ENCODE assay signal across 9 cellular contexts in the genomic region with DNA sequence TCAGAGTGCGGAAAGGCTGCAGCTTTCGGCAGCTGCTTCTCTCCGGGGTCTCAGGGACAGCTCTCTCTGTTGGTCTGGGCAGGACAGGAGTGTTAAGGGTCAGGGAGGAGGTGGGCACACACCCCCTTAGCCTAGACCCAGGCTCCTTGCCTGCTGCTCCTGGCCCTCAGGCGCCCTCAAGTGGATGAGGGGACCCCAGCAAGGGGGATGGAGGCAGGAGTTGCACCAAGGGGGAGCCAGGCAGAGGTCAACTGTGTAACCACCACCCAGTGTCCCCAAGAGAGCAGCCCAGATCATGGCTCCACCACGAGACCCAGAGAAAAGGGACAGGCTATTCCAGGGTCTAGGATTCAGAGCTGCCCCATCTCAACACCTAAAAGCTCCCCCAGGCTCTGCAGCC. TPM values are rescaled to one million over a fixed set of nuclear protein-coding genes. Genes with fewer than 3 reads are reported as not detected.
DNase-seq lines count a peak whose midpoint lies in the region; ATAC-seq and TF ChIP-seq lines count a peak whose summit lies in the region.
"Had no signal": no experiment of that assay in that cellular context is flagged by ENCODE, and none has a peak within 500 bp of the region (broad histone marks: within the 10 kb centered on the region; RNA-seq: fewer than 3 reads in every experiment).

No MANE protein-coding gene starts in this region.

- DNase-seq in A673 (ENCODE audit: low spot score) (no peak), GM12864 (ENCODE audit: low read depth) (no peak), Panc1 (ENCODE audit: low read depth, low spot score) (no peak), endodermal cell (peak; percentile 75), 8988T (no peak), HEK293T (ENCODE audit: extremely low spot score) (no peak), GM19240 (ENCODE audit: insufficient read length, low spot score) (no peak)
- DNase-seq: left ventricle myocardium superior had no signal

- no TSS peak for BruUV-seq in A673 (replicated peaks; lab: Mats Ljungman, UMichigan)
- BruUV-seq in Panc1 (replicated peaks; lab: Mats Ljungman, UMichigan): no TSS peak

- in situ Hi-C loops in Panc1 (cut with HindIII; ENCODE audit: low pct_unique_long_range_greater_than_20kb, low sequenced_read_pairs): no loop called here

- H3K27ac Mint-ChIP-seq in endodermal cell: peak overlapping the region; percentile 44

- H3K4me3 Mint-ChIP-seq in endodermal cell: no peak overlapping the region

- no peaks in the 10 kb centered on the region for H3K36me3 Mint-ChIP-seq in endodermal cell (ENCODE audit: low read depth)

- H3K27ac ChIP-seq in A673 (ENCODE audit: low read depth, low read length, poor library complexity, severe bottlenecking): no peak overlapping the region
- peak overlapping the region; percentile 67 for H3K27ac ChIP-seq in Panc1 (ENCODE audit: low read length)
- H3K27ac ChIP-seq in endodermal cell (ENCODE audit: low read depth, low read length): no peak overlapping the region

- H3K27me3 Mint-ChIP-seq in endodermal cell (ENCODE audit: insufficient read depth): no peaks in the 10 kb centered on the region

- H3K9me3 ChIP-seq in A673 (ENCODE audit: low read depth, low read length, poor library complexity, severe bottlenecking): no peaks in the 10 kb centered on the region
- H3K9me3 ChIP-seq in Panc1 (ENCODE audit: control insufficient read depth, insufficient read depth, low read depth, low read length): no peaks in the 10 kb centered on the region
- no peaks in the 10 kb centered on the region for H3K9me3 ChIP-seq in endodermal cell (ENCODE audit: control insufficient read depth, low read length)

- H3K27me3 ChIP-seq in A673 (replicated peaks; ENCODE audit: insufficient read depth, low read depth, low read length, poor library complexity): no peaks in the 10 kb centered on the region
- H3K27me3 ChIP-seq in Panc1 (ENCODE audit: control insufficient read depth, insufficient read depth, low read length): no peaks in the 10 kb centered on the region
- no peaks in the 10 kb centered on the region for H3K27me3 ChIP-seq in endodermal cell (ENCODE audit: control insufficient read depth, insufficient read depth, low read length, poor library complexity, severe bottlenecking)

- intact Hi-C loops in A673 (cut with micrococcal nuclease; ENCODE audit: unreplicated experiment): no loop called here
- intact Hi-C loops in Panc1 (cut with micrococcal nuclease; ENCODE audit: unreplicated experiment): no loop called here

- no peak overlapping the region for H3K9ac ChIP-seq in endodermal cell (ENCODE audit: extremely low read depth, low read length, poor library complexity, severe bottlenecking)

- H3K36me3 ChIP-seq in A673 (ENCODE audit: insufficient read depth, low read length, poor library complexity, severe bottlenecking) (no peaks in the 10 kb centered on the region), Panc1 (ENCODE audit: control insufficient read depth, insufficient read depth, low read length) (no peaks in the 10 kb centered on the region), endodermal cell (ENCODE audit: control insufficient read depth, insufficient read depth, low read length) (no peaks in the 10 kb centered on the region)

- H3K4me1 Mint-ChIP-seq in endodermal cell: peaks cover 13% of the 10 kb centered on the region

- WGBS in endodermal cell (ENCODE audit: insufficient coverage in 1 of 2, insufficient read length in 1 of 2), 2 experiments: 76 to 94% methylated on average over 3 to 5 of the region's 5 CpGs

- no peaks in the 10 kb centered on the region for H3K9me3 Mint-ChIP-seq in endodermal cell

- POLR2A ChIA-PET in A673 (lab: Charles Lee; ENCODE audit: low non-redundant PET): no interaction called here
- POLR2A ChIA-PET in Panc1 (lab: Charles Lee): no interaction called here
- POLR2A ChIA-PET in HEK293T (lab: Yijun Ruan, JAX): no interaction called here

- H3K4me3 ChIP-seq in A673 (ENCODE audit: low read depth, low read length, poor library complexity, severe bottlenecking): no peak overlapping the region
- no peak overlapping the region for H3K4me3 ChIP-seq in GM12864 (ENCODE audit: low read depth, low read length)
- H3K4me3 ChIP-seq in Panc1 (ENCODE audit: low read depth in 2 of 2, low read length in 2 of 2): no peak overlapping the region
- no peak overlapping the region for H3K4me3 ChIP-seq in endodermal cell (ENCODE audit: low read length)

- H3K4me1 ChIP-seq in A673 (ENCODE audit: insufficient read depth, low read length, poor library complexity, severe bottlenecking) (peaks cover 9% of the 10 kb centered on the region), Panc1 (ENCODE audit: control insufficient read depth, insufficient read depth, low read length) (peaks cover 43% of the 10 kb centered on the region), endodermal cell (ENCODE audit: control insufficient read depth, insufficient read depth, low read length) (peaks cover 5% of the 10 kb centered on the region)

- peak; percentile 29; the same call in 1 of the 2 replicates for ATAC-seq in Panc1
- ATAC-seq in HG02571 (IDR thresholded peaks at IDR 0.05; ENCODE audit: unreplicated experiment): no peak
- ATAC-seq: left ventricle myocardium superior had no signal

- CTCF ChIA-PET in A673 (lab: Charles Lee) (interaction anchor here (1.1 kb wide), 1 partner anchor 8 kb away, joined by 3 read pairs; no protein-coding TSS in a partner anchor), Panc1 (lab: Charles Lee) (interaction anchor here (0.5 to 1.9 kb wide), 4 partner anchors 13 to 288 kb away, joined by 3 to 7 read pairs (median 3); a partner anchor contains a TSS), HEK293T (lab: Yijun Ruan, JAX) (interaction anchor here (1.0 to 1.5 kb wide), 4 partner anchors 13 to 165 kb away, joined by 3 read pairs; no protein-coding TSS in a partner anchor)

- TF ChIP-seq CTCF in A673 (conservative IDR thresholded peaks at IDR 0.05; ENCODE audit: low read depth, low read length) (peak; percentile 39), GM12864 (IDR thresholded peaks at IDR 0.05; ENCODE audit: low read depth, low read length, missing control alignments) (peak; percentile 37), Panc1 (IDR thresholded peaks at IDR 0.05) (no peak; the same call in 1 of the 2 replicates), endodermal cell (conservative IDR thresholded peaks at IDR 0.05) (peak; percentile 67)

TF ChIP-seq in HEK293T, 16 proteins besides CTCF, POLR2A, EP300 and RAD21:
- no peak for TF ChIP-seq FOXA1 (IDR thresholded peaks at IDR 0.05)

RNA-seq across cellular contexts. Expression of a gene that starts 26.9 kb away (rescaled TPM):
- total RNA-seq in A673 (2021) (0.11 and 0.32 TPM in 2 replicates), Panc1 (2021; ENCODE audit: unreplicated experiment) (4.8 TPM), endodermal cell (1 to 10 TPM; 1.6 to 3.7 TPM)
- polyA plus RNA-seq in Panc1 (2012; ENCODE audit: insufficient read length): 4.2 TPM
- polyA plus RNA-seq in endodermal cell (2013, experiment 1 of 2): 2.2 TPM
- polyA plus RNA-seq in endodermal cell (2013, experiment 2 of 2): 3.2 TPM
